ENCODE assay signal across 2 cellular contexts in the genomic region with DNA sequence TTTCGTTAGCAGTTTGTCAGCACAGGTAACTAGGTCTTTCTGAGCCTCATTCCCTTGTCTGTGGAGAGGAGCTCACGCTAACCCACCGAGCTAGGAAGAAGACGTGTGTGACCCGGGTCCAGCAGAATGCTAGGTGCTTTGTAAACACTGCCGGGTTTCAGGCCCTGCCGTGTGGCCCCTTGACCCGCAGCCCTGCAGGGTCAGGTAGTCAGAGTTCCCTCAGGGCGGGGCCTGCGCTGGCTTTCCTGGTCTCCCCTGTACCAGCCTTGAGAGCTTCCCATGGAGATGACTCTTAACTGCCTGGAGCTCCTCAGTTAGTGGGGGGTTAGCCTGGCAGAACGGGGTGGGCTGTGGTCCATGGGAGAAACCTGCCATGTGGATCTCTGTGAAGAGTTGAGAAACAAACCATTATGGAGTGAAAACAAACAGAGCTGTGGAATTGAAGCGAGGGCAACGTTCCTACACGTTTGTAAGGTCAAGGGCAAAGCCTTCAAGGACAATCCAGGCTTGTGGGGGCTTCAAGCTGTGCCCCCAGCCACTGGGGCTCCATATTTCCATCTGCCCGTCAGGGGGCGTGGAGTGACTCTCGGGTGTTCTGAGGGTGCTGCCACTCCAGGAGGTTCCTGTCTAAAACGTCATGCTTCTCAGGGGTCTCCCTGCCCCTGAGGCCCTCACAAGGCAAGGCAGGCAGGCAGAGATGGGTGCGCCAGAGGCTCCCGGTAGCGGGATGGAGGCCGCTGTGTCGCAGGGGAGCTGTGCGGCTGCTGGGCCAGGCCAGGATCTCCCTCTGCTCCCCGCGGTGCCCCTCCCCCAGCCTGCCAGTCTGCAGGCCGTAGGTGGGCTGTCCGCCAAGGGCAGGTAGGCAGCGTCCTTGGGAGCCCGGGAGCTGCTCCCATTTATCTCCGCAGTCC.
TF ChIP-seq lines count a peak whose summit lies in the region.

No MANE protein-coding gene starts in this region.

TF ChIP-seq in HEK293, 187 proteins besides CTCF, POLR2A, EP300 and RAD21:
- no peak for TF ChIP-seq ZNF112 (tag by site-specific recombination; IDR thresholded peaks at IDR 0.05)
- peak; percentile 60 for TF ChIP-seq ZIC2 (tag by site-specific recombination; IDR thresholded peaks at IDR 0.05)

TF ChIP-seq in H1, 55 proteins besides CTCF, POLR2A, EP300 and RAD21:
- TF ChIP-seq SIN3A (conservative IDR thresholded peaks at IDR 0.05 in 1 of 2, IDR thresholded peaks at IDR 0.05 in 1 of 2; ENCODE audit: low read depth in 1 of 2, low read length in 2 of 2) (no peak), TEAD4 (IDR thresholded peaks at IDR 0.05; ENCODE audit: low read depth, low read length) (no peak), YY1 (IDR thresholded peaks at IDR 0.05; ENCODE audit: low read depth, low read length) (no peak)
